In the genomic region with DNA sequence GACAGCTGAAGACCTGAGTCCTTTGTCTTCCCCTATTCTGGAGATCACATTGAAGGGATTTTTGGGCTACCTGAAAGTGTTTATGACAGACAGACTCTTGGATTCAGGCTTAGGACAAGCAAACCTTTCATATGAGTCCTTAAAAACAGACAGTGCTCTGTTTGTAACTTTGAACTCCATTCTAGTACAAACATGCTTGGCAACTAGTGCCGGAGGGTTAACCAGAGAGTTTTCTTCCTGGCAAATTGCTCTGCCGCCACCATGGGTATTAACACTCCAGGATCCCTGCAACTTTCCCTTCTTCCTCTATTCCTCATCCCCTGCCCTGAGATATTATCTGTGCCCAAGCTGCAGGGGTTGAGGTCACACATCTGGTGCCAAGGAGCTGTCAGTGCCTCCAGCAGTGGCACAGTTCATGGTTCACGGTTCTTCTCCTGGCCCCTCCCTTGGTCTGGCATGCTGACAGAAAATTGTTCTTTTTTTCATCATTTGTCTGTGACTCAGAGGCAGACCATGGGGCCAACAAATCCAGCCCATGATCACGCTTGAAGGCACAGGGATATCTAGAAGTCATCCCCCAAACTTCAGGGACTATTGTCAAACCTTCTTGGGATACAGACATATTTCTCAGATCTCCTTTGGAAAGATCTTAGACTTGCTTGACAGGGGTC, we compare ENCODE assay signal across 1 cellular context.
TF ChIP-seq lines count a peak whose summit lies in the region.

No MANE protein-coding gene starts in this region.

TF ChIP-seq in HepG2, 621 proteins besides CTCF, POLR2A, EP300 and RAD21 (continued from another document and continues in another):
- TF ChIP-seq, protein P1, sequence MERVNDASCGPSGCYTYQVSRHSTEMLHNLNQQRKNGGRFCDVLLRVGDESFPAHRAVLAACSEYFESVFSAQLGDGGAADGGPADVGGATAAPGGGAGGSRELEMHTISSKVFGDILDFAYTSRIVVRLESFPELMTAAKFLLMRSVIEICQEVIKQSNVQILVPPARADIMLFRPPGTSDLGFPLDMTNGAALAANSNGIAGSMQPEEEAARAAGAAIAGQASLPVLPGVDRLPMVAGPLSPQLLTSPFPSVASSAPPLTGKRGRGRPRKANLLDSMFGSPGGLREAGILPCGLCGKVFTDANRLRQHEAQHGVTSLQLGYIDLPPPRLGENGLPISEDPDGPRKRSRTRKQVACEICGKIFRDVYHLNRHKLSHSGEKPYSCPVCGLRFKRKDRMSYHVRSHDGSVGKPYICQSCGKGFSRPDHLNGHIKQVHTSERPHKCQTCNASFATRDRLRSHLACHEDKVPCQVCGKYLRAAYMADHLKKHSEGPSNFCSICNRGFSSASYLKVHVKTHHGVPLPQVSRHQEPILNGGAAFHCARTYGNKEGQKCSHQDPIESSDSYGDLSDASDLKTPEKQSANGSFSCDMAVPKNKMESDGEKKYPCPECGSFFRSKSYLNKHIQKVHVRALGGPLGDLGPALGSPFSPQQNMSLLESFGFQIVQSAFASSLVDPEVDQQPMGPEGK (CRISPR knock-in tag; IDR thresholded peaks at IDR 0.05), result 0 out of 2 replicates have a peak, but pooled peaks have one; percentile 33
- TF ChIP-seq, protein P2, sequence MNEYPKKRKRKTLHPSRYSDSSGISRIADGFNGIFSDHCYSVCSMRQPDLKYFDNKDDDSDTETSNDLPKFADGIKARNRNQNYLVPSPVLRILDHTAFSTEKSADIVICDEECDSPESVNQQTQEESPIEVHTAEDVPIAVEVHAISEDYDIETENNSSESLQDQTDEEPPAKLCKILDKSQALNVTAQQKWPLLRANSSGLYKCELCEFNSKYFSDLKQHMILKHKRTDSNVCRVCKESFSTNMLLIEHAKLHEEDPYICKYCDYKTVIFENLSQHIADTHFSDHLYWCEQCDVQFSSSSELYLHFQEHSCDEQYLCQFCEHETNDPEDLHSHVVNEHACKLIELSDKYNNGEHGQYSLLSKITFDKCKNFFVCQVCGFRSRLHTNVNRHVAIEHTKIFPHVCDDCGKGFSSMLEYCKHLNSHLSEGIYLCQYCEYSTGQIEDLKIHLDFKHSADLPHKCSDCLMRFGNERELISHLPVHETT (CRISPR knock-in tag; conservative IDR thresholded peaks at IDR 0.05), result no peak
- TF ChIP-seq, protein P3, sequence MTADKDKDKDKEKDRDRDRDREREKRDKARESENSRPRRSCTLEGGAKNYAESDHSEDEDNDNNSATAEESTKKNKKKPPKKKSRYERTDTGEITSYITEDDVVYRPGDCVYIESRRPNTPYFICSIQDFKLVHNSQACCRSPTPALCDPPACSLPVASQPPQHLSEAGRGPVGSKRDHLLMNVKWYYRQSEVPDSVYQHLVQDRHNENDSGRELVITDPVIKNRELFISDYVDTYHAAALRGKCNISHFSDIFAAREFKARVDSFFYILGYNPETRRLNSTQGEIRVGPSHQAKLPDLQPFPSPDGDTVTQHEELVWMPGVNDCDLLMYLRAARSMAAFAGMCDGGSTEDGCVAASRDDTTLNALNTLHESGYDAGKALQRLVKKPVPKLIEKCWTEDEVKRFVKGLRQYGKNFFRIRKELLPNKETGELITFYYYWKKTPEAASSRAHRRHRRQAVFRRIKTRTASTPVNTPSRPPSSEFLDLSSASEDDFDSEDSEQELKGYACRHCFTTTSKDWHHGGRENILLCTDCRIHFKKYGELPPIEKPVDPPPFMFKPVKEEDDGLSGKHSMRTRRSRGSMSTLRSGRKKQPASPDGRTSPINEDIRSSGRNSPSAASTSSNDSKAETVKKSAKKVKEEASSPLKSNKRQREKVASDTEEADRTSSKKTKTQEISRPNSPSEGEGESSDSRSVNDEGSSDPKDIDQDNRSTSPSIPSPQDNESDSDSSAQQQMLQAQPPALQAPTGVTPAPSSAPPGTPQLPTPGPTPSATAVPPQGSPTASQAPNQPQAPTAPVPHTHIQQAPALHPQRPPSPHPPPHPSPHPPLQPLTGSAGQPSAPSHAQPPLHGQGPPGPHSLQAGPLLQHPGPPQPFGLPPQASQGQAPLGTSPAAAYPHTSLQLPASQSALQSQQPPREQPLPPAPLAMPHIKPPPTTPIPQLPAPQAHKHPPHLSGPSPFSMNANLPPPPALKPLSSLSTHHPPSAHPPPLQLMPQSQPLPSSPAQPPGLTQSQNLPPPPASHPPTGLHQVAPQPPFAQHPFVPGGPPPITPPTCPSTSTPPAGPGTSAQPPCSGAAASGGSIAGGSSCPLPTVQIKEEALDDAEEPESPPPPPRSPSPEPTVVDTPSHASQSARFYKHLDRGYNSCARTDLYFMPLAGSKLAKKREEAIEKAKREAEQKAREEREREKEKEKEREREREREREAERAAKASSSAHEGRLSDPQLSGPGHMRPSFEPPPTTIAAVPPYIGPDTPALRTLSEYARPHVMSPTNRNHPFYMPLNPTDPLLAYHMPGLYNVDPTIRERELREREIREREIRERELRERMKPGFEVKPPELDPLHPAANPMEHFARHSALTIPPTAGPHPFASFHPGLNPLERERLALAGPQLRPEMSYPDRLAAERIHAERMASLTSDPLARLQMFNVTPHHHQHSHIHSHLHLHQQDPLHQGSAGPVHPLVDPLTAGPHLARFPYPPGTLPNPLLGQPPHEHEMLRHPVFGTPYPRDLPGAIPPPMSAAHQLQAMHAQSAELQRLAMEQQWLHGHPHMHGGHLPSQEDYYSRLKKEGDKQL (CRISPR knock-in tag; IDR thresholded peaks at IDR 0.05; ENCODE audit: low read depth), result no peak
- TF ChIP-seq ZNF101 (CRISPR knock-in tag; IDR thresholded peaks at IDR 0.05; ENCODE audit: borderline replicate concordance, low read depth), result no peak
- TF ChIP-seq SOX6 (IDR thresholded peaks at IDR 0.05), result no peak
- TF ChIP-seq SOX6 (CRISPR knock-in tag; IDR thresholded peaks at IDR 0.05), result no peak; the same call in none of the 2 replicates
- TF ChIP-seq, protein P4, sequence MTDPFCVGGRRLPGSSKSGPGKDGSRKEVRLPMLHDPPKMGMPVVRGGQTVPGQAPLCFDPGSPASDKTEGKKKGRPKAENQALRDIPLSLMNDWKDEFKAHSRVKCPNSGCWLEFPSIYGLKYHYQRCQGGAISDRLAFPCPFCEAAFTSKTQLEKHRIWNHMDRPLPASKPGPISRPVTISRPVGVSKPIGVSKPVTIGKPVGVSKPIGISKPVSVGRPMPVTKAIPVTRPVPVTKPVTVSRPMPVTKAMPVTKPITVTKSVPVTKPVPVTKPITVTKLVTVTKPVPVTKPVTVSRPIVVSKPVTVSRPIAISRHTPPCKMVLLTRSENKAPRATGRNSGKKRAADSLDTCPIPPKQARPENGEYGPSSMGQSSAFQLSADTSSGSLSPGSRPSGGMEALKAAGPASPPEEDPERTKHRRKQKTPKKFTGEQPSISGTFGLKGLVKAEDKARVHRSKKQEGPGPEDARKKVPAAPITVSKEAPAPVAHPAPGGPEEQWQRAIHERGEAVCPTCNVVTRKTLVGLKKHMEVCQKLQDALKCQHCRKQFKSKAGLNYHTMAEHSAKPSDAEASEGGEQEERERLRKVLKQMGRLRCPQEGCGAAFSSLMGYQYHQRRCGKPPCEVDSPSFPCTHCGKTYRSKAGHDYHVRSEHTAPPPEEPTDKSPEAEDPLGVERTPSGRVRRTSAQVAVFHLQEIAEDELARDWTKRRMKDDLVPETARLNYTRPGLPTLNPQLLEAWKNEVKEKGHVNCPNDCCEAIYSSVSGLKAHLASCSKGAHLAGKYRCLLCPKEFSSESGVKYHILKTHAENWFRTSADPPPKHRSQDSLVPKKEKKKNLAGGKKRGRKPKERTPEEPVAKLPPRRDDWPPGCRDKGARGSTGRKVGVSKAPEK (CRISPR knock-in tag; IDR thresholded peaks at IDR 0.05; ENCODE audit: borderline replicate concordance), result 0 out of 2 replicates have a peak, but pooled peaks have one; percentile 70
- no peak for TF ChIP-seq SRY (CRISPR knock-in tag; IDR thresholded peaks at IDR 0.05)
- TF ChIP-seq, protein P5, sequence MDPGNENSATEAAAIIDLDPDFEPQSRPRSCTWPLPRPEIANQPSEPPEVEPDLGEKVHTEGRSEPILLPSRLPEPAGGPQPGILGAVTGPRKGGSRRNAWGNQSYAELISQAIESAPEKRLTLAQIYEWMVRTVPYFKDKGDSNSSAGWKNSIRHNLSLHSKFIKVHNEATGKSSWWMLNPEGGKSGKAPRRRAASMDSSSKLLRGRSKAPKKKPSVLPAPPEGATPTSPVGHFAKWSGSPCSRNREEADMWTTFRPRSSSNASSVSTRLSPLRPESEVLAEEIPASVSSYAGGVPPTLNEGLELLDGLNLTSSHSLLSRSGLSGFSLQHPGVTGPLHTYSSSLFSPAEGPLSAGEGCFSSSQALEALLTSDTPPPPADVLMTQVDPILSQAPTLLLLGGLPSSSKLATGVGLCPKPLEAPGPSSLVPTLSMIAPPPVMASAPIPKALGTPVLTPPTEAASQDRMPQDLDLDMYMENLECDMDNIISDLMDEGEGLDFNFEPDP (CRISPR knock-in tag; conservative IDR thresholded peaks at IDR 0.05), result no peak
- TF ChIP-seq ZNF136 (CRISPR knock-in tag; IDR thresholded peaks at IDR 0.05; ENCODE audit: low read depth), result no peak
- TF ChIP-seq RFXANK (CRISPR knock-in tag; IDR thresholded peaks at IDR 0.05), result no peak
- TF ChIP-seq NR2F1 (CRISPR knock-in tag; IDR thresholded peaks at IDR 0.05), result 0 out of 4 replicates have a peak, but pooled peaks have one; percentile 21 to 38
- no peak for TF ChIP-seq HCFC1 (IDR thresholded peaks at IDR 0.05; ENCODE audit: low read depth, low read length)
- TF ChIP-seq SAP130 (CRISPR knock-in tag; IDR thresholded peaks at IDR 0.05; ENCODE audit: low read depth), result peak; percentile 56
- TF ChIP-seq HNF4G (IDR thresholded peaks at IDR 0.05; ENCODE audit: borderline replicate concordance, low read depth, low read length), result no peak; the same call in 1 of the 2 replicates
- 0 out of 2 replicates have a peak, but pooled peaks have one; percentile 36 for TF ChIP-seq HNF4G (CRISPR knock-in tag; IDR thresholded peaks at IDR 0.05; ENCODE audit: borderline replicate concordance, low read depth)
- TF ChIP-seq HNRNPL (IDR thresholded peaks at IDR 0.05; ENCODE audit: low read depth, low read length), result peak; percentile 74; the same call in 1 of the 2 replicates
- no peak for TF ChIP-seq ZNF547 (CRISPR knock-in tag; IDR thresholded peaks at IDR 0.05)
- TF ChIP-seq KDM4B (CRISPR knock-in tag; IDR thresholded peaks at IDR 0.05), result no peak
- no peak for TF ChIP-seq BCL6 (CRISPR knock-in tag; IDR thresholded peaks at IDR 0.05)
- no peak for TF ChIP-seq PCBP2 (optimal IDR thresholded peaks at IDR 0.05; ENCODE audit: low read depth, low read length, poor library complexity, severe bottlenecking)
- TF ChIP-seq REL (CRISPR knock-in tag; conservative IDR thresholded peaks at IDR 0.05), result no peak
- TF ChIP-seq ZEB1 (IDR thresholded peaks at IDR 0.05; ENCODE audit: insufficient replicate concordance, low read depth), result no peak
- no peak for TF ChIP-seq ZNF260 (CRISPR knock-in tag; IDR thresholded peaks at IDR 0.05; ENCODE audit: borderline replicate concordance, low read depth)
- no peak for TF ChIP-seq ADNP (CRISPR knock-in tag; IDR thresholded peaks at IDR 0.05)
- TF ChIP-seq, protein P6, sequence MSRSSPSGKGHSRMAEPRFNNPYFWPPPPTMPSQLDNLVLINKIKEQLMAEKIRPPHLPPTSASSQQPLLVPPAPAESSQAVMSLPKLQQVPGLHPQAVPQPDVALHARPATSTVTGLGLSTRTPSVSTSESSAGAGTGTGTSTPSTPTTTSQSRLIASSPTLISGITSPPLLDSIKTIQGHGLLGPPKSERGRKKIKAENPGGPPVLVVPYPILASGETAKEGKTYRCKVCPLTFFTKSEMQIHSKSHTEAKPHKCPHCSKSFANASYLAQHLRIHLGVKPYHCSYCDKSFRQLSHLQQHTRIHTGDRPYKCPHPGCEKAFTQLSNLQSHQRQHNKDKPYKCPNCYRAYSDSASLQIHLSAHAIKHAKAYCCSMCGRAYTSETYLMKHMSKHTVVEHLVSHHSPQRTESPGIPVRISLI (CRISPR knock-in tag; IDR thresholded peaks at IDR 0.05; ENCODE audit: borderline replicate concordance), result peak; percentile 80
- TF ChIP-seq HMG20A (CRISPR knock-in tag; IDR thresholded peaks at IDR 0.05; ENCODE audit: borderline replicate concordance), result 0 out of 2 replicates have a peak, but pooled peaks have one; percentile 7
- no peak for TF ChIP-seq SRSF1 (optimal IDR thresholded peaks at IDR 0.05; ENCODE audit: low read depth, low read length)
- TF ChIP-seq NCOA5 (CRISPR knock-in tag; IDR thresholded peaks at IDR 0.05), result no peak
- no peak for TF ChIP-seq ZNF570 (CRISPR knock-in tag; IDR thresholded peaks at IDR 0.05; ENCODE audit: borderline replicate concordance)
- TF ChIP-seq ZBTB42 (CRISPR knock-in tag; IDR thresholded peaks at IDR 0.05), result no peak
- TF ChIP-seq, protein P7, sequence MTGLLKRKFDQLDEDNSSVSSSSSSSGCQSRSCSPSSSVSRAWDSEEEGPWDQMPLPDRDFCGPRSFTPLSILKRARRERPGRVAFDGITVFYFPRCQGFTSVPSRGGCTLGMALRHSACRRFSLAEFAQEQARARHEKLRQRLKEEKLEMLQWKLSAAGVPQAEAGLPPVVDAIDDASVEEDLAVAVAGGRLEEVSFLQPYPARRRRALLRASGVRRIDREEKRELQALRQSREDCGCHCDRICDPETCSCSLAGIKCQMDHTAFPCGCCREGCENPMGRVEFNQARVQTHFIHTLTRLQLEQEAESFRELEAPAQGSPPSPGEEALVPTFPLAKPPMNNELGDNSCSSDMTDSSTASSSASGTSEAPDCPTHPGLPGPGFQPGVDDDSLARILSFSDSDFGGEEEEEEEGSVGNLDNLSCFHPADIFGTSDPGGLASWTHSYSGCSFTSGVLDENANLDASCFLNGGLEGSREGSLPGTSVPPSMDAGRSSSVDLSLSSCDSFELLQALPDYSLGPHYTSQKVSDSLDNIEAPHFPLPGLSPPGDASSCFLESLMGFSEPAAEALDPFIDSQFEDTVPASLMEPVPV (CRISPR knock-in tag; IDR thresholded peaks at IDR 0.05), result no peak
- TF ChIP-seq, protein P8, sequence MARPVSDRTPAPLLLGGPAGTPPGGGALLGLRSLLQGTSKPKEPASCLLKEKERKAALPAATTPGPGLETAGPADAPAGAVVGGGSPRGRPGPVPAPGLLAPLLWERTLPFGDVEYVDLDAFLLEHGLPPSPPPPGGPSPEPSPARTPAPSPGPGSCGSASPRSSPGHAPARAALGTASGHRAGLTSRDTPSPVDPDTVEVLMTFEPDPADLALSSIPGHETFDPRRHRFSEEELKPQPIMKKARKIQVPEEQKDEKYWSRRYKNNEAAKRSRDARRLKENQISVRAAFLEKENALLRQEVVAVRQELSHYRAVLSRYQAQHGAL (CRISPR knock-in tag; IDR thresholded peaks at IDR 0.05; ENCODE audit: not compliant biosample characterization), result no peak
- no peak for TF ChIP-seq MZF1 (CRISPR knock-in tag; IDR thresholded peaks at IDR 0.05; ENCODE audit: borderline replicate concordance)
- TF ChIP-seq, protein P9, sequence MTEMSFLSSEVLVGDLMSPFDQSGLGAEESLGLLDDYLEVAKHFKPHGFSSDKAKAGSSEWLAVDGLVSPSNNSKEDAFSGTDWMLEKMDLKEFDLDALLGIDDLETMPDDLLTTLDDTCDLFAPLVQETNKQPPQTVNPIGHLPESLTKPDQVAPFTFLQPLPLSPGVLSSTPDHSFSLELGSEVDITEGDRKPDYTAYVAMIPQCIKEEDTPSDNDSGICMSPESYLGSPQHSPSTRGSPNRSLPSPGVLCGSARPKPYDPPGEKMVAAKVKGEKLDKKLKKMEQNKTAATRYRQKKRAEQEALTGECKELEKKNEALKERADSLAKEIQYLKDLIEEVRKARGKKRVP (CRISPR knock-in tag; IDR thresholded peaks at IDR 0.05), result peak in 1 of 2 experiments; percentile 84; a peak in 2 of 4 replicates
- TF ChIP-seq PHF8 (CRISPR knock-in tag; IDR thresholded peaks at IDR 0.05), result no peak
- no peak for TF ChIP-seq ATRX (CRISPR knock-in tag; IDR thresholded peaks at IDR 0.05; ENCODE audit: borderline replicate concordance)
- TF ChIP-seq, protein P10, sequence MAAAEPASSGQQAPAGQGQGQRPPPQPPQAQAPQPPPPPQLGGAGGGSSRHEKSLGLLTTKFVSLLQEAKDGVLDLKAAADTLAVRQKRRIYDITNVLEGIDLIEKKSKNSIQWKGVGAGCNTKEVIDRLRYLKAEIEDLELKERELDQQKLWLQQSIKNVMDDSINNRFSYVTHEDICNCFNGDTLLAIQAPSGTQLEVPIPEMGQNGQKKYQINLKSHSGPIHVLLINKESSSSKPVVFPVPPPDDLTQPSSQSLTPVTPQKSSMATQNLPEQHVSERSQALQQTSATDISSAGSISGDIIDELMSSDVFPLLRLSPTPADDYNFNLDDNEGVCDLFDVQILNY (CRISPR knock-in tag; conservative IDR thresholded peaks at IDR 0.05), result no peak
- no peak for TF ChIP-seq FOXM1 (CRISPR knock-in tag; IDR thresholded peaks at IDR 0.05)
